1 cellular context compared by ENCODE assay signal in the genomic region with DNA sequence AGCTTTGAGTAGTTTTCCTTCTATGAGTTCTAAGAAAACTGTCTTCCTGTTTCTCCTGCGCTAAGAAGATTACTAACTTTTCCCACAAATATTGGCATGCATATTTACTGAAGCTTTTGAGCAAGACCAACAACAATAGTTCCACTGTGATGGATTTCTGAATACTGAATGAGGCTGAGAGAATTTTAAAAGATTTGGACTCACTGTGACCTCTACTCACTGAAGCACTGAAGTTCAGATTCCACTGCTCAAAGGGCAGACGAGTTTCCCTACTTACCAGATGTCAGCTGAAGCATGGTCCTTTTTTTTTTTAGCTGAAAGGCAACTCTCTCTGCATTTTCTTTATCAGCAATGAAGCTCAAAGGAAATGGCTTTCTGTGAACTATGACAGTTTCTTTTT.
TF ChIP-seq lines count a peak whose summit lies in the region.

No MANE protein-coding gene starts in this region.

TF ChIP-seq in GM23338, 12 proteins besides CTCF, POLR2A, EP300 and RAD21 (continued from another document):
- TF ChIP-seq, protein P1, sequence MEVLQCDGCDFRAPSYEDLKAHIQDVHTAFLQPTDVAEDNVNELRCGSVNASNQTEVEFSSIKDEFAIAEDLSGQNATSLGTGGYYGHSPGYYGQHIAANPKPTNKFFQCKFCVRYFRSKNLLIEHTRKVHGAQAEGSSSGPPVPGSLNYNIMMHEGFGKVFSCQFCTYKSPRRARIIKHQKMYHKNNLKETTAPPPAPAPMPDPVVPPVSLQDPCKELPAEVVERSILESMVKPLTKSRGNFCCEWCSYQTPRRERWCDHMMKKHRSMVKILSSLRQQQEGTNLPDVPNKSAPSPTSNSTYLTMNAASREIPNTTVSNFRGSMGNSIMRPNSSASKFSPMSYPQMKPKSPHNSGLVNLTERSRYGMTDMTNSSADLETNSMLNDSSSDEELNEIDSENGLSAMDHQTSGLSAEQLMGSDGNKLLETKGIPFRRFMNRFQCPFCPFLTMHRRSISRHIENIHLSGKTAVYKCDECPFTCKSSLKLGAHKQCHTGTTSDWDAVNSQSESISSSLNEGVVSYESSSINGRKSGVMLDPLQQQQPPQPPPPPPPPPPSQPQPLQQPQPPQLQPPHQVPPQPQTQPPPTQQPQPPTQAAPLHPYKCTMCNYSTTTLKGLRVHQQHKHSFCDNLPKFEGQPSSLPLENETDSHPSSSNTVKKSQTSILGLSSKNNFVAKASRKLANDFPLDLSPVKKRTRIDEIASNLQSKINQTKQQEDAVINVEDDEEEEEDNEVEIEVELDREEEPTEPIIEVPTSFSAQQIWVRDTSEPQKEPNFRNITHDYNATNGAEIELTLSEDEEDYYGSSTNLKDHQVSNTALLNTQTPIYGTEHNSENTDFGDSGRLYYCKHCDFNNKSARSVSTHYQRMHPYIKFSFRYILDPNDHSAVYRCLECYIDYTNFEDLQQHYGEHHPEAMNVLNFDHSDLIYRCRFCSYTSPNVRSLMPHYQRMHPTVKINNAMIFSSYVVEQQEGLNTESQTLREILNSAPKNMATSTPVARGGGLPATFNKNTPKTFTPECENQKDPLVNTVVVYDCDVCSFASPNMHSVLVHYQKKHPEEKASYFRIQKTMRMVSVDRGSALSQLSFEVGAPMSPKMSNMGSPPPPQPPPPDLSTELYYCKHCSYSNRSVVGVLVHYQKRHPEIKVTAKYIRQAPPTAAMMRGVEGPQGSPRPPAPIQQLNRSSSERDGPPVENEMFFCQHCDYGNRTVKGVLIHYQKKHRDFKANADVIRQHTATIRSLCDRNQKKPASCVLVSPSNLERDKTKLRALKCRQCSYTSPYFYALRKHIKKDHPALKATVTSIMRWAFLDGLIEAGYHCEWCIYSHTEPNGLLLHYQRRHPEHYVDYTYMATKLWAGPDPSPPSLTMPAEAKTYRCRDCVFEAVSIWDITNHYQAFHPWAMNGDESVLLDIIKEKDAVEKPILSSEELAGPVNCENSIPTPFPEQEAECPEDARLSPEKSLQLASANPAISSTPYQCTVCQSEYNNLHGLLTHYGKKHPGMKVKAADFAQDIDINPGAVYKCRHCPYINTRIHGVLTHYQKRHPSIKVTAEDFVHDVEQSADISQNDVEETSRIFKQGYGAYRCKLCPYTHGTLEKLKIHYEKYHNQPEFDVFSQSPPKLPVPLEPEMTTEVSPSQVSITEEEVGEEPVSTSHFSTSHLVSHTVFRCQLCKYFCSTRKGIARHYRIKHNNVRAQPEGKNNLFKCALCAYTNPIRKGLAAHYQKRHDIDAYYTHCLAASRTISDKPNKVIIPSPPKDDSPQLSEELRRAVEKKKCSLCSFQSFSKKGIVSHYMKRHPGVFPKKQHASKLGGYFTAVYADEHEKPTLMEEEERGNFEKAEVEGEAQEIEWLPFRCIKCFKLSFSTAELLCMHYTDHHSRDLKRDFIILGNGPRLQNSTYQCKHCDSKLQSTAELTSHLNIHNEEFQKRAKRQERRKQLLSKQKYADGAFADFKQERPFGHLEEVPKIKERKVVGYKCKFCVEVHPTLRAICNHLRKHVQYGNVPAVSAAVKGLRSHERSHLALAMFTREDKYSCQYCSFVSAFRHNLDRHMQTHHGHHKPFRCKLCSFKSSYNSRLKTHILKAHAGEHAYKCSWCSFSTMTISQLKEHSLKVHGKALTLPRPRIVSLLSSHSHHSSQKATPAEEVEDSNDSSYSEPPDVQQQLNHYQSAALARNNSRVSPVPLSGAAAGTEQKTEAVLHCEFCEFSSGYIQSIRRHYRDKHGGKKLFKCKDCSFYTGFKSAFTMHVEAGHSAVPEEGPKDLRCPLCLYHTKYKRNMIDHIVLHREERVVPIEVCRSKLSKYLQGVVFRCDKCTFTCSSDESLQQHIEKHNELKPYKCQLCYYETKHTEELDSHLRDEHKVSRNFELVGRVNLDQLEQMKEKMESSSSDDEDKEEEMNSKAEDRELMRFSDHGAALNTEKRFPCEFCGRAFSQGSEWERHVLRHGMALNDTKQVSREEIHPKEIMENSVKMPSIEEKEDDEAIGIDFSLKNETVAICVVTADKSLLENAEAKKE (CRISPR knock-in tag; IDR thresholded peaks at IDR 0.05): no peak
- TF ChIP-seq EZH2phosphoT487 (IDR thresholded peaks at IDR 0.05; ENCODE audit: unreplicated experiment) (no peak), STAT1 (IDR thresholded peaks at IDR 0.05; ENCODE audit: unreplicated experiment) (no peak)
- TF ChIP-seq, protein P2, sequence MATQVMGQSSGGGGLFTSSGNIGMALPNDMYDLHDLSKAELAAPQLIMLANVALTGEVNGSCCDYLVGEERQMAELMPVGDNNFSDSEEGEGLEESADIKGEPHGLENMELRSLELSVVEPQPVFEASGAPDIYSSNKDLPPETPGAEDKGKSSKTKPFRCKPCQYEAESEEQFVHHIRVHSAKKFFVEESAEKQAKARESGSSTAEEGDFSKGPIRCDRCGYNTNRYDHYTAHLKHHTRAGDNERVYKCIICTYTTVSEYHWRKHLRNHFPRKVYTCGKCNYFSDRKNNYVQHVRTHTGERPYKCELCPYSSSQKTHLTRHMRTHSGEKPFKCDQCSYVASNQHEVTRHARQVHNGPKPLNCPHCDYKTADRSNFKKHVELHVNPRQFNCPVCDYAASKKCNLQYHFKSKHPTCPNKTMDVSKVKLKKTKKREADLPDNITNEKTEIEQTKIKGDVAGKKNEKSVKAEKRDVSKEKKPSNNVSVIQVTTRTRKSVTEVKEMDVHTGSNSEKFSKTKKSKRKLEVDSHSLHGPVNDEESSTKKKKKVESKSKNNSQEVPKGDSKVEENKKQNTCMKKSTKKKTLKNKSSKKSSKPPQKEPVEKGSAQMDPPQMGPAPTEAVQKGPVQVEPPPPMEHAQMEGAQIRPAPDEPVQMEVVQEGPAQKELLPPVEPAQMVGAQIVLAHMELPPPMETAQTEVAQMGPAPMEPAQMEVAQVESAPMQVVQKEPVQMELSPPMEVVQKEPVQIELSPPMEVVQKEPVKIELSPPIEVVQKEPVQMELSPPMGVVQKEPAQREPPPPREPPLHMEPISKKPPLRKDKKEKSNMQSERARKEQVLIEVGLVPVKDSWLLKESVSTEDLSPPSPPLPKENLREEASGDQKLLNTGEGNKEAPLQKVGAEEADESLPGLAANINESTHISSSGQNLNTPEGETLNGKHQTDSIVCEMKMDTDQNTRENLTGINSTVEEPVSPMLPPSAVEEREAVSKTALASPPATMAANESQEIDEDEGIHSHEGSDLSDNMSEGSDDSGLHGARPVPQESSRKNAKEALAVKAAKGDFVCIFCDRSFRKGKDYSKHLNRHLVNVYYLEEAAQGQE (IDR thresholded peaks at IDR 0.05; ENCODE audit: unreplicated experiment): no peak
- TF ChIP-seq, protein P3, sequence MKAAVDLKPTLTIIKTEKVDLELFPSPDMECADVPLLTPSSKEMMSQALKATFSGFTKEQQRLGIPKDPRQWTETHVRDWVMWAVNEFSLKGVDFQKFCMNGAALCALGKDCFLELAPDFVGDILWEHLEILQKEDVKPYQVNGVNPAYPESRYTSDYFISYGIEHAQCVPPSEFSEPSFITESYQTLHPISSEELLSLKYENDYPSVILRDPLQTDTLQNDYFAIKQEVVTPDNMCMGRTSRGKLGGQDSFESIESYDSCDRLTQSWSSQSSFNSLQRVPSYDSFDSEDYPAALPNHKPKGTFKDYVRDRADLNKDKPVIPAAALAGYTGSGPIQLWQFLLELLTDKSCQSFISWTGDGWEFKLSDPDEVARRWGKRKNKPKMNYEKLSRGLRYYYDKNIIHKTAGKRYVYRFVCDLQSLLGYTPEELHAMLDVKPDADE (IDR thresholded peaks at IDR 0.05): no peak
TF ChIP-seq in GM23338: peak in this region for 0.
